Comparison of ENCODE assay signal across 8 cellular contexts in genomic region chr16:56625140-56625942, GRCh38. TPM values are rescaled to one million over a fixed set of nuclear protein-coding genes. Genes with fewer than 3 reads are reported as not detected.
A peak's percentile ranks its signal among the peaks of the same experiment; 100 is the strongest.
DNase-seq lines count a peak whose midpoint lies in the region; ATAC-seq and TF ChIP-seq lines count a peak whose summit lies in the region.

MT1E (plus strand) TSS chr16:56625781; CDS start chr16:56625852, 71 bp downstream.

- TF ChIP-seq CTCF in mesothelial cell of epicardium (IDR thresholded peaks at IDR 0.05; ENCODE audit: unreplicated experiment), result no peak

- peak; percentile 32 to 37 for DNase-seq in Kasumi-1 (lab: John Stamatoyannopoulos, UW)
- DNase-seq in activated CD8-positive, alpha-beta T cell treated with anti-CD3 and anti-CD28 coated beads, Interleukin-2, amount 10 ng/mL, durations not matched to agents 7 days and 5 days, result peak; percentile 77
- no peak for DNase-seq in epithelial cell of prostate (ENCODE audit: low read depth, low spot score)
- DNase-seq in mesothelial cell of epicardium (ENCODE audit: low spot score in 2 of 2, unreplicated experiment in 2 of 2), result no peak
- peak; percentile 45 for DNase-seq in stimulated activated CD8-positive, alpha-beta memory T cell treated with anti-CD3 and anti-CD28 coated beads, Interleukin-7, amount 100 ng/mL, for 24 hours (ENCODE audit: low read depth)
- DNase-seq in NCI-H524 treated with DMSO at 0.1 percent for 48 hours (lab: John Stamatoyannopoulos, UW), result no peak

- H3K36me3 Mint-ChIP-seq in activated CD8-positive, alpha-beta T cell treated with anti-CD3 and anti-CD28 coated beads, Interleukin-2, amount 10 ng/mL, durations not matched to agents 7 days and 5 days (ENCODE audit: low read depth), result no peaks in the 10 kb centered on the region
- H3K36me3 Mint-ChIP-seq in mesothelial cell of epicardium, result no peaks in the 10 kb centered on the region

- peak within 1 kb of the TSS; percentile 87 for H3K27ac Mint-ChIP-seq in activated CD8-positive, alpha-beta T cell treated with anti-CD3 and anti-CD28 coated beads, Interleukin-2, amount 10 ng/mL, durations not matched to agents 7 days and 5 days
- no peak within 1 kb of the TSS for H3K27ac Mint-ChIP-seq in mesothelial cell of epicardium

- no peaks in the 10 kb centered on the region for H3K9me3 Mint-ChIP-seq in activated CD8-positive, alpha-beta T cell treated with anti-CD3 and anti-CD28 coated beads, Interleukin-2, amount 10 ng/mL, durations not matched to agents 7 days and 5 days (ENCODE audit: insufficient read depth)
- H3K9me3 Mint-ChIP-seq in mesothelial cell of epicardium, result no peaks in the 10 kb centered on the region

- H3K27ac ChIP-seq in epithelial cell of prostate, result peak within 1 kb of the TSS; percentile 69

- ATAC-seq in GM19043 (IDR thresholded peaks at IDR 0.05; ENCODE audit: low read depth, unreplicated experiment) (peak; percentile 45), HG03108 (IDR thresholded peaks at IDR 0.05; ENCODE audit: unreplicated experiment) (no peak)
- peak; percentile 89 for ATAC-seq in activated CD8-positive, alpha-beta T cell treated with anti-CD3 and anti-CD28 coated beads, Interleukin-2, amount 10 ng/mL, durations not matched to agents 7 days and 5 days

- CTCF ChIA-PET in activated CD8-positive, alpha-beta T cell treated with anti-CD3 and anti-CD28 coated beads, Interleukin-2, amount 10 ng/mL, durations not matched to agents 7 days and 5 days (lab: Charles Lee), result interaction anchor here (1.3 to 2.8 kb wide), 4 partner anchors 11 to 77 kb away, joined by 3 to 14 read pairs (median 6); no protein-coding TSS in a partner anchor

- H3K27me3 Mint-ChIP-seq in activated CD8-positive, alpha-beta T cell treated with anti-CD3 and anti-CD28 coated beads, Interleukin-2, amount 10 ng/mL, durations not matched to agents 7 days and 5 days (ENCODE audit: low read depth), result peaks cover 33% of the 10 kb centered on the region
- H3K27me3 Mint-ChIP-seq in mesothelial cell of epicardium (ENCODE audit: low read depth), result peaks cover 76% of the 10 kb centered on the region

- POLR2A ChIA-PET in activated CD8-positive, alpha-beta T cell treated with anti-CD3 and anti-CD28 coated beads, Interleukin-2, amount 10 ng/mL, durations not matched to agents 7 days and 5 days (lab: Charles Lee), result interaction anchor here (0.6 to 4.7 kb wide), 13 partner anchors 9 to 995 kb away, joined by 3 to 56 read pairs (median 7); partner anchors contain the start of genes MT1F, MT1X, MT2A and NLRC5

- peaks cover 18% of the 10 kb centered on the region for H3K4me1 Mint-ChIP-seq in activated CD8-positive, alpha-beta T cell treated with anti-CD3 and anti-CD28 coated beads, Interleukin-2, amount 10 ng/mL, durations not matched to agents 7 days and 5 days (ENCODE audit: low read depth)
- H3K4me1 Mint-ChIP-seq in mesothelial cell of epicardium, result peaks cover 18% of the 10 kb centered on the region

- H3K4me3 Mint-ChIP-seq in activated CD8-positive, alpha-beta T cell treated with anti-CD3 and anti-CD28 coated beads, Interleukin-2, amount 10 ng/mL, durations not matched to agents 7 days and 5 days, result peak within 1 kb of the TSS; percentile 81
- H3K4me3 Mint-ChIP-seq in mesothelial cell of epicardium, result peak within 1 kb of the TSS; percentile 66

RNA-seq across cellular contexts. Expression of gene MT1E, which starts in this region (rescaled TPM):
- 10 to 100 TPM; 65.0 to 74.8 TPM for total RNA-seq in activated CD8-positive, alpha-beta T cell treated with anti-CD3 and anti-CD28 coated beads, Interleukin-2, amount 10 ng/mL, durations not matched to agents 7 days and 5 days
- total RNA-seq in mesothelial cell of epicardium, result 0.99 TPM in 1 of 3 replicates, not detected in the others

Comparison
In these comparisons a context has a peak if more than half of its experiments do, and no peak if none do; other contexts are left out.
1. RNA of gene MT1E (total RNA-seq): 65.0 to 74.8 TPM in activated CD8-positive, alpha-beta T cell treated with anti-CD3 and anti-CD28 coated beads, Interleukin-2, amount 10 ng/mL, durations not matched to agents 7 days and 5 days; 0.99 TPM in mesothelial cell of epicardium; every median in the first group is over 10 times any median in the second.
2. DNase-seq: peak in Kasumi-1 (2 of 2), activated CD8-positive, alpha-beta T cell treated with anti-CD3 and anti-CD28 coated beads, Interleukin-2, amount 10 ng/mL, durations not matched to agents 7 days and 5 days (single experiment) and stimulated activated CD8-positive, alpha-beta memory T cell treated with anti-CD3 and anti-CD28 coated beads, Interleukin-7, amount 100 ng/mL, for 24 hours (single experiment); none in epithelial cell of prostate (single experiment), mesothelial cell of epicardium (0 of 2) and NCI-H524 treated with DMSO at 0.1 percent for 48 hours (single experiment).